Comparison of ENCODE assay signal across 12 cellular contexts in genomic region chr16:49631521-49632041, GRCh38.
DNase-seq lines count a peak whose midpoint lies in the region; ATAC-seq and TF ChIP-seq lines count a peak whose summit lies in the region.
"Had no signal": no experiment of that assay in that cellular context is flagged by ENCODE, and none has a peak within 500 bp of the region (broad histone marks: within the 10 kb centered on the region; RNA-seq: fewer than 3 reads in every experiment).

No MANE protein-coding gene starts in this region.

- no peaks in the 10 kb centered on the region for H3K9me3 ChIP-seq in MG63

- CTCF ChIA-PET in activated CD8-positive, alpha-beta memory T cell treated with anti-CD3 and anti-CD28 coated beads, Interleukin-2, amount 10 ng/mL, durations not matched to agents 7 days and 5 days (lab: Charles Lee), result interaction anchor here (0.6 kb wide), 1 partner anchor 202 kb away, joined by 4 read pairs; no protein-coding TSS in a partner anchor

- no peak overlapping the region for H3K4me3 Mint-ChIP-seq in osteocyte (ENCODE audit: unreplicated experiment)
- no peak overlapping the region for H3K4me3 Mint-ChIP-seq in endothelial cell (ENCODE audit: unreplicated experiment)
- H3K4me3 Mint-ChIP-seq in activated CD8-positive, alpha-beta memory T cell treated with anti-CD3 and anti-CD28 coated beads, Interleukin-2, amount 10 ng/mL, durations not matched to agents 7 days and 5 days, result no peak overlapping the region
- H3K4me3 Mint-ChIP-seq: naive thymus-derived CD8-positive, alpha-beta T cell had no signal

- no peak for ATAC-seq in activated CD8-positive, alpha-beta memory T cell treated with anti-CD3 and anti-CD28 coated beads, Interleukin-2, amount 10 ng/mL, durations not matched to agents 7 days and 5 days
- ATAC-seq: naive thymus-derived CD8-positive, alpha-beta T cell had no signal

- H3K9me3 Mint-ChIP-seq in osteocyte (ENCODE audit: unreplicated experiment), result no peaks in the 10 kb centered on the region
- H3K9me3 Mint-ChIP-seq in endothelial cell (ENCODE audit: unreplicated experiment), result no peaks in the 10 kb centered on the region
- H3K9me3 Mint-ChIP-seq in activated CD8-positive, alpha-beta memory T cell treated with anti-CD3 and anti-CD28 coated beads, Interleukin-2, amount 10 ng/mL, durations not matched to agents 7 days and 5 days (ENCODE audit: low read depth), result no peaks in the 10 kb centered on the region

- peak overlapping the region; percentile 12 for H3K27ac Mint-ChIP-seq in osteocyte (ENCODE audit: unreplicated experiment)
- no peak overlapping the region for H3K27ac Mint-ChIP-seq in endothelial cell (ENCODE audit: unreplicated experiment)
- H3K27ac Mint-ChIP-seq in activated CD8-positive, alpha-beta memory T cell treated with anti-CD3 and anti-CD28 coated beads, Interleukin-2, amount 10 ng/mL, durations not matched to agents 7 days and 5 days, result no peak overlapping the region

- no peaks in the 10 kb centered on the region for H3K27me3 ChIP-seq in MG63
- H3K27me3 ChIP-seq: stomach had no signal

- TF ChIP-seq CTCF in osteocyte (IDR thresholded peaks at IDR 0.05) (no peak), endothelial cell (IDR thresholded peaks at IDR 0.05; ENCODE audit: unreplicated experiment) (no peak)

- H3K4me1 Mint-ChIP-seq in osteocyte (ENCODE audit: unreplicated experiment) (peaks cover 12% of the 10 kb centered on the region), endothelial cell (ENCODE audit: unreplicated experiment) (peaks cover 12% of the 10 kb centered on the region)
- no peaks in the 10 kb centered on the region for H3K4me1 Mint-ChIP-seq in activated CD8-positive, alpha-beta memory T cell treated with anti-CD3 and anti-CD28 coated beads, Interleukin-2, amount 10 ng/mL, durations not matched to agents 7 days and 5 days

- H3K36me3 ChIP-seq in MG63, result no peaks in the 10 kb centered on the region

- no peak overlapping the region for H3K4me3 ChIP-seq in MG63
- H3K4me3 ChIP-seq: stomach had no signal

- no peaks in the 10 kb centered on the region for H3K27me3 Mint-ChIP-seq in osteocyte (ENCODE audit: unreplicated experiment)
- peaks cover 9% of the 10 kb centered on the region for H3K27me3 Mint-ChIP-seq in endothelial cell (ENCODE audit: unreplicated experiment)
- H3K27me3 Mint-ChIP-seq in activated CD8-positive, alpha-beta memory T cell treated with anti-CD3 and anti-CD28 coated beads, Interleukin-2, amount 10 ng/mL, durations not matched to agents 7 days and 5 days, result no peaks in the 10 kb centered on the region

- H3K36me3 Mint-ChIP-seq in osteocyte (ENCODE audit: unreplicated experiment), result peaks cover 15% of the 10 kb centered on the region
- H3K36me3 Mint-ChIP-seq in endothelial cell (ENCODE audit: low read depth, unreplicated experiment), result peaks cover 23% of the 10 kb centered on the region
- no peaks in the 10 kb centered on the region for H3K36me3 Mint-ChIP-seq in activated CD8-positive, alpha-beta memory T cell treated with anti-CD3 and anti-CD28 coated beads, Interleukin-2, amount 10 ng/mL, durations not matched to agents 7 days and 5 days
- H3K36me3 Mint-ChIP-seq: naive thymus-derived CD8-positive, alpha-beta T cell had no signal

- DNase-seq in DMS 273 (lab: John Stamatoyannopoulos, UW; ENCODE audit: unreplicated experiment), result peak; percentile 28
- DNase-seq in DMS 273 treated with DMSO at 0.1 percent for 48 hours (lab: John Stamatoyannopoulos, UW), result no peak
- DNase-seq in MG63, result peak; percentile 51
- DNase-seq in fibroblast of peridontal ligament (ENCODE audit: extremely low read depth), result peak; percentile 77
- DNase-seq in osteocyte (ENCODE audit: extremely low spot score, unreplicated experiment), result no peak
- DNase-seq in endothelial cell (ENCODE audit: low spot score), result no peak
- DNase-seq in activated CD8-positive, alpha-beta memory T cell treated with anti-CD3 and anti-CD28 coated beads, Interleukin-2, amount 10 ng/mL, durations not matched to agents 7 days and 5 days, result no peak
- DNase-seq in NCI-H226, result no peak
- DNase-seq: activated effector memory CD4-positive, alpha-beta T cell treated with Interleukin-2 at 50 U/mL for 16 hours; effector memory CD4-positive, alpha-beta T cell; naive thymus-derived CD8-positive, alpha-beta T cell; stomach had no signal

Comparison
In these comparisons a context has a peak if more than half of its experiments do, and no peak if none do; other contexts are left out.
1. DNase-seq: peak in DMS 273 (single experiment), MG63 (single experiment) and fibroblast of peridontal ligament (single experiment); none in DMS 273 treated with DMSO at 0.1 percent for 48 hours (single experiment), osteocyte (single experiment), endothelial cell (single experiment), activated CD8-positive, alpha-beta memory T cell treated with anti-CD3 and anti-CD28 coated beads, Interleukin-2, amount 10 ng/mL, durations not matched to agents 7 days and 5 days (single experiment) and NCI-H226 (single experiment).